ENCODE assay signal across 8 cellular contexts in the genomic region with DNA sequence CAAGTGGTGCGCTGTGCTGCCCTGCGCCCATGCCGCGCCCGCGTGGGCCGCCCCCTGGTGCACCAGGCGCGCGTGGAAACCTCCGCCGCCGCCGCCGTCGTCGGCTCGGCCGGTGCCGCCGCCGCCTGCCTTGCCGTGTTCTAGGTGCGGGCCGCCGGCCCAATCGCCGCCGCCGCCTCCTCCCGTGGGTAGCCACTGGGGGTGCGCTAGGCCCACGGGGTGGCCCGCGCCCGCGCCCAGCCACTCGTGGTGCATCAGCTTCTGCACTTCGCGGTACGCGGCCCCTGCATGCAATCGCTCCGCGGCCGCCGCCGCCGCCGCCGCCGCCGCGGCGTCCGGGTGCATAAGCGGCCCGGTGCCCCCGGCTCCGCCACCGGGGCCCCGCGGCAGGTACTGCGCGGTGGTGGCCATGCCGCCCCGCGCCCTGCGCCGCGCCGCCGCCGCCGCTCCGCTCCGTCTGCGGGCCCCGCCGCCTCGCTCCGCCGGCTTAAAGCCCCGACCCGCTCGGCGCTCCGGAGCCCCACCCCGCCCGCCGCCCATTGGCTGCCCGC. TPM values are rescaled to one million over a fixed set of nuclear protein-coding genes. Genes with fewer than 3 reads are reported as not detected.
DNase-seq lines count a peak whose midpoint lies in the region; ATAC-seq and TF ChIP-seq lines count a peak whose summit lies in the region.

A gene (minus strand): TSS at position 461 of the 551 bp plus-strand sequence. CDS start 50 bp downstream, at position 411.

- CTCF ChIA-PET in RWPE1 (lab: Yijun Ruan, JAX) (interaction anchor here (0.6 to 1.1 kb wide), 3 partner anchors 19 to 97 kb away, joined by 3 to 7 read pairs (median 5); no protein-coding TSS in a partner anchor), GM10248 (lab: Yijun Ruan, JAX) (interaction anchor here (1.0 to 1.3 kb wide), 3 partner anchors 19 to 28 kb away, joined by 3 to 4 read pairs (median 3); no protein-coding TSS in a partner anchor)

- H3K27me3 ChIP-seq in BE2C (peaks cover 35% of the 10 kb centered on the region), ovary (peaks cover 4% of the 10 kb centered on the region)

- H3K27ac ChIP-seq in RWPE1 (peak within 1 kb of the TSS; percentile 69), ovary (peak within 1 kb of the TSS; percentile 55 to 60)

- POLR2A ChIA-PET in RWPE1 (lab: Yijun Ruan, JAX; ENCODE audit: low non-redundant PET) (no interaction called here), GM10248 (lab: Yijun Ruan, JAX) (interaction anchor here (1.0 kb wide), 1 partner anchor 16 kb away, joined by 5 read pairs; no protein-coding TSS in a partner anchor)

- H3K36me3 ChIP-seq in BE2C (no peaks in the 10 kb centered on the region), ovary (no peaks in the 10 kb centered on the region)

- 0 to 1% (median 0%) methylated on average over 19 to 88 of the region's 92 CpGs for WGBS in ovary, 3 donors

- DNase-seq in BE2C (no peak), RWPE1 (ENCODE audit: low spot score) (no peak), epithelial cell of esophagus (ENCODE audit: low read depth) (no peak), ovary (peak in 3 of 5 donors; percentile 40 to 58 (median 52)), cerebellar nuclear complex (lab: John Stamatoyannopoulos, UW) (no peak), GM10248 (ENCODE audit: extremely low spot score) (no peak)

- TF ChIP-seq EP300 in ovary (IDR thresholded peaks at IDR 0.05): no peak

- intact Hi-C loops in ovary (cut with DNase I): no loop called here

- TF ChIP-seq CTCF in BE2C (IDR thresholded peaks at IDR 0.05; ENCODE audit: low read depth, low read length) (no peak), RWPE1 (conservative IDR thresholded peaks at IDR 0.05; ENCODE audit: low read depth) (no peak), epithelial cell of esophagus (IDR thresholded peaks at IDR 0.05; ENCODE audit: insufficient read depth, low read depth, low read length, missing control alignments) (no peak), ovary (IDR thresholded peaks at IDR 0.05) (no peak), GM10248 (IDR thresholded peaks at IDR 0.05; ENCODE audit: control extremely low read depth, extremely low read depth, low read depth, missing control alignments) (no peak)

- ATAC-seq in GM21528 (IDR thresholded peaks at IDR 0.05; ENCODE audit: low FRiP score, unreplicated experiment): peak; percentile 9
- no peak for ATAC-seq in HG03175 (IDR thresholded peaks at IDR 0.05; ENCODE audit: unreplicated experiment)

- H3K4me3 ChIP-seq in BE2C (ENCODE audit: low read depth, low read length) (peak within 1 kb of the TSS; percentile 44), epithelial cell of esophagus (ENCODE audit: low read length) (peak within 1 kb of the TSS; percentile 75), ovary (peak within 1 kb of the TSS; percentile 52)

- H3K4me1 ChIP-seq in BE2C: 0 out of 2 replicates have a peak, but pooled peaks cover 5% of the 10 kb centered on the region
- peaks cover 12% of the 10 kb centered on the region for H3K4me1 ChIP-seq in ovary (ENCODE audit: insufficient read depth)

- no peak for TF ChIP-seq POLR2A in ovary (IDR thresholded peaks at IDR 0.05)

- H3K9me3 ChIP-seq in BE2C (no peaks in the 10 kb centered on the region), ovary (no peaks in the 10 kb centered on the region)

RNA-seq across cellular contexts. Expression of the gene that starts here (rescaled TPM):
- 0.91 TPM for polyA plus RNA-seq in BE2C (2012; ENCODE audit: insufficient read depth, insufficient read length, low read depth)
- total RNA-seq in ovary: under 1 TPM in 4 of 7 donors, not detected in 3; 0.10 to 0.53 (median 0.33) TPM
- polyA plus RNA-seq in ovary: under 1 TPM in 1 of 2 donors, not detected in 1; 0.04 TPM

Comparison
In these comparisons a context has a peak if more than half of its experiments do, and no peak if none do; other contexts are left out.
1. Peak in DNase-seq, H3K4me3 ChIP-seq and H3K27ac ChIP-seq in ovary; RNA of the gene not detected or under 1 TPM.